Comparison of ENCODE assay signal across 25 cellular contexts in genomic region chr5:39447968-39448367, GRCh38. TPM values are rescaled to one million over a fixed set of nuclear protein-coding genes. Genes with fewer than 3 reads are reported as not detected.
DNase-seq lines count a peak whose midpoint lies in the region; ATAC-seq, FAIRE-seq and TF ChIP-seq lines count a peak whose summit lies in the region.
"Had no signal": no experiment of that assay in that cellular context is flagged by ENCODE, and none has a peak within 500 bp of the region (broad histone marks: within the 10 kb centered on the region; RNA-seq: fewer than 3 reads in every experiment).

No MANE protein-coding gene starts in this region.

- H3K36me3 Mint-ChIP-seq in activated naive CD4-positive, alpha-beta T cell treated with anti-CD3 and anti-CD28 coated beads, Interleukin-2, amount 50 U/mL, for 72 hours, result no peaks in the 10 kb centered on the region
- H3K36me3 Mint-ChIP-seq: activated naive CD8-positive, alpha-beta T cell treated with anti-CD3 and anti-CD28 coated beads, Interleukin-2, amount 10 ng/mL, durations not matched to agents 7 days and 5 days had no signal

- no peaks in the 10 kb centered on the region for H3K79me2 ChIP-seq in K562 (ENCODE audit: control insufficient read depth, insufficient read depth, low read length)

- intact Hi-C loops in K562 (cut with micrococcal nuclease), result no loop called here

- H3K27me3 ChIP-seq in K562 (ENCODE audit: control insufficient read depth in 2 of 2, insufficient read depth in 2 of 2, low read length in 2 of 2), result no peaks in the 10 kb centered on the region; a peak in 1 of 5 replicates

- H3K36me3 ChIP-seq in K562 (ENCODE audit: control insufficient read depth, insufficient read depth, low read length), result no peaks in the 10 kb centered on the region

- H3K27ac ChIP-seq in K562 (ENCODE audit: extremely low read depth, low read depth, low read length) (no peak overlapping the region), coronary artery (no peak overlapping the region)
- H3K27ac ChIP-seq: 22Rv1 had no signal

- no peak for TF ChIP-seq POLR2A in K562 (conservative IDR thresholded peaks at IDR 0.05)

- no peak for ATAC-seq in K562
- no peak for ATAC-seq in HG03280 (IDR thresholded peaks at IDR 0.05; ENCODE audit: unreplicated experiment)
- ATAC-seq in HG03097 (IDR thresholded peaks at IDR 0.05; ENCODE audit: low FRiP score, unreplicated experiment), result no peak
- ATAC-seq in activated naive CD4-positive, alpha-beta T cell treated with anti-CD3 and anti-CD28 coated beads, Interleukin-2, amount 50 U/mL, for 72 hours, result no peak
- ATAC-seq: esophagus mucosa had no signal

- H3K9me1 ChIP-seq in K562 (ENCODE audit: control insufficient read depth, insufficient read depth, low read length), result no peaks in the 10 kb centered on the region

- no peaks in the 10 kb centered on the region for H3K4me1 ChIP-seq in K562 (replicated peaks in 1 of 2; ENCODE audit: control insufficient read depth in 2 of 2, insufficient read depth in 2 of 2, low read length in 2 of 2)

- no peaks in the 10 kb centered on the region for H3K9me3 ChIP-seq in K562 (replicated peaks; ENCODE audit: control insufficient read depth, insufficient read depth, low read depth, low read length)

- CTCF ChIA-PET in K562 (lab: Yijun Ruan, JAX; ENCODE audit: low intra/inter-chr PET ratio), result no interaction called here

- H3K4me3 ChIP-seq in K562, result no peak overlapping the region
- H3K4me3 ChIP-seq in coronary artery, result no peak overlapping the region

- H3K9me3 Mint-ChIP-seq in activated naive CD4-positive, alpha-beta T cell treated with anti-CD3 and anti-CD28 coated beads, Interleukin-2, amount 50 U/mL, for 72 hours, result no peaks in the 10 kb centered on the region
- H3K9me3 Mint-ChIP-seq: activated CD4-positive, alpha-beta memory T cell treated with anti-CD3 and anti-CD28 coated beads, Interleukin-2, amount 10 ng/mL, durations not matched to agents 7 days and 5 days; activated naive CD8-positive, alpha-beta T cell treated with anti-CD3 and anti-CD28 coated beads, Interleukin-2, amount 10 ng/mL, durations not matched to agents 7 days and 5 days had no signal

- no peak for TF ChIP-seq EP300 in K562 (IDR thresholded peaks at IDR 0.05; ENCODE audit: low read length)

- no peak overlapping the region for H3K9ac ChIP-seq in K562 (ENCODE audit: insufficient read depth in 1 of 2, low read depth in 2 of 2, low read length in 2 of 2)

- 40% methylated on average over 12 of the region's 12 CpGs for WGBS in K562 (ENCODE audit: insufficient coverage, low coverage, missing lambda C conversion rate)

- peak; percentile 23 for DNase-seq in NCI-H748 (lab: John Stamatoyannopoulos, UW; ENCODE audit: unreplicated experiment)
- no peak for DNase-seq in NCI-H748 treated with DMSO at 0.1 percent for 48 hours (lab: John Stamatoyannopoulos, UW)
- no peak for DNase-seq in K562 (ENCODE audit: extremely low read depth in 1 of 4, low spot score in 3 of 4)
- peak; percentile 85 for DNase-seq in kidney tubule cell (ENCODE audit: low spot score)
- DNase-seq in coronary artery (ENCODE audit: low spot score), result no peak
- DNase-seq in activated naive CD4-positive, alpha-beta T cell treated with anti-CD3 and anti-CD28 coated beads, Interleukin-2, amount 50 U/mL, for 72 hours (ENCODE audit: low spot score in 2 of 2), result no peak
- DNase-seq: activated CD4-positive, alpha-beta memory T cell treated with anti-CD3 and anti-CD28 coated beads, Interleukin-2, amount 10 ng/mL, durations not matched to agents 7 days and 5 days; activated CD4-positive, CD25-positive, alpha-beta regulatory T cell; activated effector memory CD4-positive, alpha-beta T cell treated with Interleukin-2 at 50 U/mL for 16 hours; activated naive CD8-positive, alpha-beta T cell treated with anti-CD3 and anti-CD28 coated beads, Interleukin-2, amount 10 ng/mL, durations not matched to agents 7 days and 5 days; effector CD8-positive, alpha-beta T cell; foreskin melanocyte; GOT3; KG1; mesendoderm; NCI-H1417 treated with DMSO at 0.1 percent for 48 hours; NCI-H2081; NCI-H226; NCI-H69; stimulated activated naive CD4-positive, alpha-beta T cell treated with Interleukin-2 at 50 U/mL for 16 hours; T-helper 1 cell had no signal

- BruUV-seq in K562 (replicated peaks; lab: Mats Ljungman, UMichigan), result no TSS peak

- H4K20me1 ChIP-seq in K562 (replicated peaks; ENCODE audit: control insufficient read depth, insufficient read depth, low read length), result no peaks in the 10 kb centered on the region

- no peak overlapping the region for H3K27ac Mint-ChIP-seq in activated naive CD4-positive, alpha-beta T cell treated with anti-CD3 and anti-CD28 coated beads, Interleukin-2, amount 50 U/mL, for 72 hours
- H3K27ac Mint-ChIP-seq: activated CD4-positive, alpha-beta memory T cell treated with anti-CD3 and anti-CD28 coated beads, Interleukin-2, amount 10 ng/mL, durations not matched to agents 7 days and 5 days; activated naive CD8-positive, alpha-beta T cell treated with anti-CD3 and anti-CD28 coated beads, Interleukin-2, amount 10 ng/mL, durations not matched to agents 7 days and 5 days had no signal

- H3K4me2 ChIP-seq in K562 (ENCODE audit: insufficient read depth, low read length), result no peak overlapping the region

- H2AFZ ChIP-seq in K562 (ENCODE audit: low read depth, low read length), result peak overlapping the region; percentile 18; the same call in 1 of the 2 replicates

- POLR2A ChIA-PET in K562 (lab: Yijun Ruan, JAX), result no interaction called here

- TF ChIP-seq RAD21 in K562 (CRISPR knock-in tag; conservative IDR thresholded peaks at IDR 0.05 in 1 of 2, IDR thresholded peaks at IDR 0.05 in 1 of 2), result no peak

- in situ Hi-C loops in K562 (cut with MboI), result no loop called here

- TF ChIP-seq CTCF in K562 (IDR thresholded peaks at IDR 0.05 in 2 of 3, conservative IDR thresholded peaks at IDR 0.05 in 1 of 3; ENCODE audit: insufficient read depth in 2 of 3, low read depth in 1 of 3, low read length in 3 of 3), result no peak
- no peak for TF ChIP-seq CTCF in coronary artery (IDR thresholded peaks at IDR 0.05)

- no peak for FAIRE-seq in K562 (lab: Jason Lieb, UNC)

TF ChIP-seq in K562, 482 proteins besides CTCF, POLR2A, EP300 and RAD21:
- TF ChIP-seq NONO (IDR thresholded peaks at IDR 0.05; ENCODE audit: low read depth in 2 of 2, low read length in 1 of 2) (no peak), HINFP (tag; conservative IDR thresholded peaks at IDR 0.05; ENCODE audit: low read depth) (no peak)

RNA-seq across cellular contexts. Expression of gene DAB2, which starts 23.2 kb away (rescaled TPM):
- 11.5 and 53.0 TPM in 2 replicates for total RNA-seq in K562 (2011; cell fraction: chromatin; rRNA removed; ENCODE audit: low replicate concordance)
- total RNA-seq in K562 (2011; cell fraction: nucleolus; rRNA removed), result 5.7 and 12.1 TPM in 2 replicates
- 28.8 and 31.8 TPM in 2 replicates for total RNA-seq in K562 (2011; cell fraction: nucleoplasm; rRNA removed)
- total RNA-seq in K562 (2014; rRNA removed), result 8.1 and 14.2 TPM in 2 replicates
- total RNA-seq in K562 (2014; rRNA removed; fragmentation: Illumina TruSeq; extraction: Trizol), result 17.2 and 20.4 TPM in 2 replicates
- total RNA-seq in K562 (2015; rRNA removed; fragmentation: Illumina TruSeq; extraction: Trizol), result 9.9 and 10.5 TPM in 2 replicates
- 23.1 and 27.6 TPM in 2 replicates for total RNA-seq in K562 (2021)
- polyA plus RNA-seq in K562 (2011; rRNA removed), result 3.2 and 6.6 TPM in 2 replicates
- 2.0 and 3.6 TPM in 2 replicates for polyA plus RNA-seq in K562 (2011; cell fraction: cytosol; rRNA removed)
- polyA plus RNA-seq in K562 (2011; cell fraction: nucleus; rRNA removed), result 4.9 and 9.8 TPM in 2 replicates
- polyA plus RNA-seq in K562 (2012), result 15.3 and 19.3 TPM in 2 replicates
- polyA plus RNA-seq in K562 (2014; fragmentation: Illumina TruSeq; extraction: Trizol), result 26.2 and 28.8 TPM in 2 replicates
- 10 to 100 TPM; 28.1 to 29.9 TPM for polyA plus RNA-seq in K562 (2014; fragmentation: Nextera tagmentation; extraction: Ambion mirVana)
- polyA plus RNA-seq in K562 (2014; rRNA removed), result 18.2 and 24.1 TPM in 2 replicates
- polyA minus RNA-seq in K562 (2011; rRNA and poly(A)+ RNA removed), result 4.6 and 12.6 TPM in 2 replicates
- 2.9 and 6.3 TPM in 2 replicates for polyA minus RNA-seq in K562 (2011; cell fraction: cytosol; rRNA and poly(A)+ RNA removed)
- 9.7 and 13.3 TPM in 2 replicates for polyA minus RNA-seq in K562 (2011; cell fraction: nucleus; rRNA and poly(A)+ RNA removed)
- under 1 TPM in 1 of 2 donors, not detected in 1; 0.50 TPM for total RNA-seq in activated naive CD4-positive, alpha-beta T cell treated with anti-CD3 and anti-CD28 coated beads, Interleukin-2, amount 50 U/mL, for 72 hours
- total RNA-seq: activated CD4-positive, alpha-beta memory T cell treated with anti-CD3 and anti-CD28 coated beads, Interleukin-2, amount 10 ng/mL, durations not matched to agents 7 days and 5 days had no signal

Comparison
In these comparisons a context has a peak if more than half of its experiments do, and no peak if none do; other contexts are left out.
1. DNase-seq: peak in NCI-H748 (single experiment) and kidney tubule cell (single experiment); none in NCI-H748 treated with DMSO at 0.1 percent for 48 hours (single experiment), K562 (0 of 4), coronary artery (single experiment) and activated naive CD4-positive, alpha-beta T cell treated with anti-CD3 and anti-CD28 coated beads, Interleukin-2, amount 50 U/mL, for 72 hours (0 of 2).
2. RNA of gene DAB2, which starts 23.2 kb away (total RNA-seq): 5.7 to 53.0 TPM in K562; 0.50 TPM in activated naive CD4-positive, alpha-beta T cell treated with anti-CD3 and anti-CD28 coated beads, Interleukin-2, amount 50 U/mL, for 72 hours; every median in the first group is over 4 times any median in the second.